ENCODE assay signal across 18 cellular contexts in the genomic region with DNA sequence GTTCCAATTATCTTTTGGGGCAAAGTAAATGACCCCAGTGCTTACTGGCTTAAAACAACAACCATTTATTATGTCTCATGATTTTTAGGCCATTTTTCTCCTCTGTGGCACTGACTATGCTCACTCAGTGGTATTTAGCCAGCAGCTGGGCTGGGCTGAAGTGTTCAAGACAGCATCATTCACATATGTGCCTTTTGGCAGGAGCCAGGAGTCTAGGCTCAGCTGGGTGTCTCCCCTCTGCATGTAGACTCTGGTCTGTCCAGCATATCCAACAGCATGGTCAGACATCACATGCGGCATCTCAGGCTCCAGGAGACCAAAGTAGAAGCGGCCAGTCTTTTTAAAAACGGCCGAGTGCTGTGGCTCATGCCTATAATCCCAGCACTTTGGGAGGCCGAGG.
DNase-seq lines count a peak whose midpoint lies in the region; ATAC-seq and TF ChIP-seq lines count a peak whose summit lies in the region.
"Had no signal": no experiment of that assay in that cellular context is flagged by ENCODE, and none has a peak within 500 bp of the region (broad histone marks: within the 10 kb centered on the region; RNA-seq: fewer than 3 reads in every experiment).

No MANE protein-coding gene starts in this region.

- no peak for ATAC-seq in GM18517 (IDR thresholded peaks at IDR 0.05; ENCODE audit: unreplicated experiment)
- ATAC-seq: GM12878, GM23338, HCT116 had no signal

- peak overlapping the region; percentile 49 for H3K9ac ChIP-seq in Loucy (ENCODE audit: low read depth, low read length, poor library complexity, severe bottlenecking)

- H3K27me3 ChIP-seq in Loucy (ENCODE audit: insufficient read depth, low read length, poor library complexity, severe bottlenecking) (no peaks in the 10 kb centered on the region), tibial artery (no peaks in the 10 kb centered on the region)

- no peaks in the 10 kb centered on the region for H3K9me2 ChIP-seq in Loucy (replicated peaks; ENCODE audit: low read depth, low read length)

- peaks cover 58% of the 10 kb centered on the region for H3K4me1 ChIP-seq in Loucy (ENCODE audit: insufficient read depth, low read length, poor library complexity, severe bottlenecking)
- H3K4me1 ChIP-seq in tibial artery, result no peaks in the 10 kb centered on the region

- peaks cover 9% of the 10 kb centered on the region; the same call in 1 of the 2 replicates for H3K9me3 ChIP-seq in Loucy (ENCODE audit: insufficient read depth, low read depth, low read length)
- no peaks in the 10 kb centered on the region for H3K9me3 ChIP-seq in tibial artery

- peaks cover 4% of the 10 kb centered on the region; the same call in 1 of the 2 replicates for H3K79me2 ChIP-seq in Loucy (ENCODE audit: insufficient read depth, low read length)

- intact Hi-C loops in tibial artery (cut with DNase I; ENCODE audit: low total_unique reads), result no loop called here

- H3K4me3 ChIP-seq in Loucy (ENCODE audit: low read length, poor library complexity, severe bottlenecking), result peak overlapping the region; percentile 65
- no peak overlapping the region for H3K4me3 ChIP-seq in tibial artery
- H3K4me3 ChIP-seq: GM12878, GM23338 had no signal

- H3F3A ChIP-seq in Loucy (ENCODE audit: low read depth), result peaks cover 10% of the 10 kb centered on the region

- DNase-seq in NCI-H1694 (lab: John Stamatoyannopoulos, UW) (peak; percentile 15), NCI-H446 treated with DMSO at 0.1 percent for 48 hours (lab: John Stamatoyannopoulos, UW) (peak; percentile 88), islet precursor cell (peak; percentile 10), tibial artery (no peak), NCI-H2081 treated with DMSO at 0.1 percent for 48 hours (lab: John Stamatoyannopoulos, UW) (no peak)
- DNase-seq: C1 segment of cervical spinal cord; Calu3; CD4-positive, alpha-beta memory T cell; COR-L47; DMS79; EL; GDM1; H9 had no signal

- no peak overlapping the region for H3K27ac ChIP-seq in tibial artery

- TF ChIP-seq CTCF in Loucy (conservative IDR thresholded peaks at IDR 0.05; ENCODE audit: low read length) (no peak), tibial artery (IDR thresholded peaks at IDR 0.05) (no peak)

- H3K4me2 ChIP-seq in Loucy (ENCODE audit: low read depth, low read length, poor library complexity, severe bottlenecking), result peak overlapping the region; percentile 66
- H3K4me2 ChIP-seq: GM23338 had no signal

- H2AFZ ChIP-seq in Loucy (ENCODE audit: low read length), result no peak overlapping the region
- H2AFZ ChIP-seq: GM23338 had no signal

- H3K36me3 ChIP-seq in Loucy (ENCODE audit: insufficient read depth, low read length) (no peaks in the 10 kb centered on the region; the same call in 1 of the 2 replicates), tibial artery (no peaks in the 10 kb centered on the region)

- no peaks in the 10 kb centered on the region for H4K20me1 ChIP-seq in Loucy (ENCODE audit: insufficient read depth, low read length, poor library complexity, severe bottlenecking)

Comparison
In these comparisons a context has a peak if more than half of its experiments do, and no peak if none do; other contexts are left out.
1. DNase-seq: peak in NCI-H1694 (single experiment), NCI-H446 treated with DMSO at 0.1 percent for 48 hours (single experiment) and islet precursor cell (single experiment); none in tibial artery (0 of 2) and NCI-H2081 treated with DMSO at 0.1 percent for 48 hours (single experiment).